Comparison of ENCODE assay signal across 9 cellular contexts in genomic region chr3:132543016-132543739, GRCh38. TPM values are rescaled to one million over a fixed set of nuclear protein-coding genes. Genes with fewer than 3 reads are reported as not detected.
A peak's percentile ranks its signal among the peaks of the same experiment; 100 is the strongest.
DNase-seq lines count a peak whose midpoint lies in the region; ATAC-seq and TF ChIP-seq lines count a peak whose summit lies in the region.
"Had no signal": no experiment of that assay in that cellular context is flagged by ENCODE, and none has a peak within 500 bp of the region (broad histone marks: within the 10 kb centered on the region; RNA-seq: fewer than 3 reads in every experiment).

No MANE protein-coding gene starts in this region.

- CTCF ChIA-PET in BJ (lab: Yijun Ruan, JAX), result interaction anchor here (0.6 to 3.6 kb wide), 5 partner anchors 23 to 114 kb away, joined by 3 to 20 read pairs (median 3); no protein-coding TSS in a partner anchor

- 88 to 100% methylated on average over 1 of the region's 2 CpGs for WGBS in mesodermal cell (ENCODE audit: insufficient coverage in 2 of 2), 2 experiments

- no peaks in the 10 kb centered on the region for H3K9me3 ChIP-seq in mesodermal cell (ENCODE audit: control insufficient read depth, low read length)

- H3K27ac ChIP-seq in mesodermal cell (ENCODE audit: low read depth, low read length, severe bottlenecking) (peak overlapping the region; percentile 13), dorsolateral prefrontal cortex (no peak overlapping the region)
- H3K27ac ChIP-seq: KMS-11 had no signal

- POLR2A ChIA-PET in BJ (lab: Charles Lee), result interaction anchor here (1.0 kb wide), 2 partner anchors 50 to 51 kb away, joined by 3 to 4 read pairs; no protein-coding TSS in a partner anchor

- no peak for TF ChIP-seq CTCF in BJ (IDR thresholded peaks at IDR 0.05; ENCODE audit: insufficient read depth, low read depth, low read length)
- TF ChIP-seq CTCF in dorsolateral prefrontal cortex (IDR thresholded peaks at IDR 0.05 in 54 of 56, conservative IDR thresholded peaks at IDR 0.05 in 2 of 56; ENCODE audit: low read depth in 1 of 56, partially characterized antibody in 56 of 56), result no peak

- H3K36me3 ChIP-seq in BJ (ENCODE audit: control insufficient read depth, insufficient read depth, low read length) (peaks cover 4% of the 10 kb centered on the region), mesodermal cell (ENCODE audit: control insufficient read depth, insufficient read depth, low read length) (peaks cover 33% of the 10 kb centered on the region)

- H3K27me3 ChIP-seq in BJ (ENCODE audit: control insufficient read depth, insufficient read depth, low read length), result no peaks in the 10 kb centered on the region
- no peaks in the 10 kb centered on the region for H3K27me3 ChIP-seq in dorsolateral prefrontal cortex

- no peak overlapping the region for H3K4me3 ChIP-seq in BJ (ENCODE audit: low read depth, low read length)
- H3K4me3 ChIP-seq in mesodermal cell (ENCODE audit: extremely low read depth, insufficient read depth, low read length, poor library complexity, severe bottlenecking), result no peak overlapping the region
- H3K4me3 ChIP-seq in dorsolateral prefrontal cortex, result no peak overlapping the region

- intact Hi-C loops in dorsolateral prefrontal cortex (cut with DNase I), result no loop called here

- no peak for ATAC-seq in HG03139 (IDR thresholded peaks at IDR 0.05; ENCODE audit: unreplicated experiment)

- H3K4me1 ChIP-seq in mesodermal cell (ENCODE audit: control insufficient read depth, insufficient read depth, low read length, poor library complexity, severe bottlenecking), result peaks cover 11% of the 10 kb centered on the region

- DNase-seq in BJ (ENCODE audit: low read depth), result peak; percentile 91
- peak; percentile 91 for DNase-seq in HS-5 (ENCODE audit: low read depth)
- peak; percentile 79 for DNase-seq in amniotic epithelial cell (ENCODE audit: low read depth)
- DNase-seq in NCI-H1092 (lab: John Stamatoyannopoulos, UW), result no peak
- DNase-seq in dorsolateral prefrontal cortex, result no peak
- DNase-seq in stimulated activated CD4-positive, alpha-beta T cell treated with anti-CD3 and anti-CD28 coated beads, Interleukin-4, amount 100 ng/mL, for 4 hours, result no peak

RNA-seq across cellular contexts. Expression of gene ACKR4, which starts 53.9 kb away (rescaled TPM):
- polyA plus RNA-seq in BJ (2011; rRNA removed), result 26.7 and 42.8 TPM in 2 replicates
- polyA minus RNA-seq in BJ (2011; rRNA and poly(A)+ RNA removed), result 7.4 and 8.3 TPM in 2 replicates
- polyA plus RNA-seq in mesodermal cell (2013, experiment 1 of 2), result not detected
- polyA plus RNA-seq in mesodermal cell (2013, experiment 2 of 2), result not detected
- total RNA-seq in dorsolateral prefrontal cortex, result under 1 TPM in 38 of 120 experiments, not detected in 82; 0.22 to 0.74 (median 0.35) TPM

Comparison
In these comparisons a context has a peak if more than half of its experiments do, and no peak if none do; other contexts are left out.
1. DNase-seq: peak in BJ (single experiment), HS-5 (single experiment) and amniotic epithelial cell (single experiment); none in NCI-H1092 (single experiment), dorsolateral prefrontal cortex (0 of 10) and stimulated activated CD4-positive, alpha-beta T cell treated with anti-CD3 and anti-CD28 coated beads, Interleukin-4, amount 100 ng/mL, for 4 hours (0 of 2).